Comparison of ENCODE assay signal across 12 cellular contexts in the genomic region with DNA sequence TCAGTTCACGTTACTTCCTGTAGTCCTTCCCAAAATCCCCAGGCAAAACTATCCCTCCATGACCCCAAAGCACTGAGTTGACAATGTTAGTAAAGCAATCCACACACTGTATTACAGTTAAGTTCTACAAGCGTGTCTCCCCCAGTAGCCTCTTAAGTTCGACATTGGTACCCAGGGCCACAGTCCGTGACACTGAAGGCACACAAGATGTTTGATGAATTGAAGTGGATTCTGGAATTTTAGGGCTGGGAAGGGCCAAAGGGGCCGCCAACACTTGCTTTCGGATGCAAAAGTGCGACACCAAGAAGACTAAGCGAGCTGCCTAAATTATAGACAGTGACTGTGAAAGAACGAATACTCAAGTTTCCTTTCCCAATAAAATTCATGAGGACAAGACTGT. TPM values are rescaled to one million over a fixed set of nuclear protein-coding genes. Genes with fewer than 3 reads are reported as not detected.
DNase-seq lines count a peak whose midpoint lies in the region; ATAC-seq and TF ChIP-seq lines count a peak whose summit lies in the region.
"Had no signal": no experiment of that assay in that cellular context is flagged by ENCODE, and none has a peak within 500 bp of the region (broad histone marks: within the 10 kb centered on the region; RNA-seq: fewer than 3 reads in every experiment).

No MANE protein-coding gene starts in this region.

- no peak for DNase-seq in heart right ventricle
- DNase-seq in Right ventricle myocardium inferior (ENCODE audit: missing footprints): no peak
- no peak for DNase-seq in astrocyte of the spinal cord (ENCODE audit: low read depth, low spot score)
- no peak for DNase-seq in left lung
- no peak for DNase-seq in SKM-1 (lab: John Stamatoyannopoulos, UW; ENCODE audit: unreplicated experiment)
- DNase-seq in DMS79 (lab: John Stamatoyannopoulos, UW): no peak
- DNase-seq: activated CD4-positive, alpha-beta T cell treated with anti-CD3 and anti-CD28 coated beads, Interleukin-2, amount 10 ng/mL, durations not matched to agents 7 days and 5 days; CD4-positive, alpha-beta T cell; NCI-H446 treated with DMSO at 0.1 percent for 48 hours had no signal

- H3K9me3 ChIP-seq in heart right ventricle: no peaks in the 10 kb centered on the region
- no peaks in the 10 kb centered on the region for H3K9me3 ChIP-seq in left lung

- in situ Hi-C loops in astrocyte of the spinal cord (cut with HindIII; ENCODE audit: low sequenced_read_pairs): no loop called here

- H3K36me3 ChIP-seq in heart right ventricle (peaks cover 0 to 10% (median 0%) of the 10 kb centered on the region in 9 donors), left lung (no peaks in the 10 kb centered on the region), urinary bladder (ENCODE audit: insufficient read depth) (no peaks in the 10 kb centered on the region)

- no peak for ATAC-seq in heart right ventricle
- no peak for ATAC-seq in Right ventricle myocardium inferior
- ATAC-seq in left lung: no peak
- no peak for ATAC-seq in esophagus mucosa
- ATAC-seq: stimulated activated effector memory CD8-positive, alpha-beta T cell treated with anti-CD3 and anti-CD28 coated beads, Interleukin-12 subunit alpha, Interleukin-12 subunit beta, amount 100 ng/mL, for 72 hours had no signal

- TF ChIP-seq CTCF in heart right ventricle (IDR thresholded peaks at IDR 0.05) (no peak), astrocyte of the spinal cord (IDR thresholded peaks at IDR 0.05; ENCODE audit: low read depth, low read length) (no peak), left lung (IDR thresholded peaks at IDR 0.05) (no peak)

- 62 to 71% methylated on average over 9 of the region's 9 CpGs for WGBS in heart right ventricle, 2 donors
- WGBS in urinary bladder: 63% methylated on average over 9 of the region's 9 CpGs

- H3K27me3 ChIP-seq in heart right ventricle: no peaks in the 10 kb centered on the region
- H3K27me3 ChIP-seq in left lung: no peaks in the 10 kb centered on the region

- intact Hi-C loops in heart right ventricle (cut with DNase I): loop anchor here in 5 of 10 donors (5.0 kb wide), 2 partner anchors 115 to 145 kb away; partner anchors contain the start of gene C16orf87 (in 2 of the 5)
- intact Hi-C loops in Right ventricle myocardium inferior (cut with DNase I): loop anchor here (5.0 to 10.0 kb wide), 2 partner anchors 115 to 207 kb away; no protein-coding TSS in a partner anchor
- intact Hi-C loops in left lung (cut with DNase I): no loop called here

- H3K4me3 ChIP-seq in heart right ventricle (peak overlapping the region in 8 of 10 donors; percentile 70 to 94 (median 84)), astrocyte of the spinal cord (ENCODE audit: low read depth, low read length) (peak overlapping the region; percentile 95), left lung (peak overlapping the region; percentile 86 to 87), urinary bladder (ENCODE audit: low read depth, low read length) (peak overlapping the region; percentile 82)

- H3K27ac ChIP-seq in heart right ventricle (peak overlapping the region in 2 of 10 donors; percentile 69 to 92), left lung (peak overlapping the region in 1 of 2 donors; percentile 94), urinary bladder (ENCODE audit: low read depth) (no peak overlapping the region)

- H3K4me1 ChIP-seq in heart right ventricle: peaks cover 9 to 66% (median 57%) of the 10 kb centered on the region in 9 donors
- peaks cover 16 to 58% of the 10 kb centered on the region in 2 donors for H3K4me1 ChIP-seq in left lung
- peaks cover 3% of the 10 kb centered on the region for H3K4me1 ChIP-seq in urinary bladder (ENCODE audit: insufficient read depth)

RNA-seq across cellular contexts. Expression of gene VPS35, which starts 1.5 kb away (rescaled TPM):
- total RNA-seq in heart right ventricle: 100 to 1,000 TPM in 1 of 10 donors, 10 to 100 TPM in 9; 73.9 to 106 (median 91.3) TPM
- 10 to 100 TPM; 12.7 to 36.7 TPM for polyA plus RNA-seq in heart right ventricle
- total RNA-seq in Right ventricle myocardium inferior: 86.9 TPM
- total RNA-seq in left lung: 100 to 1,000 TPM; 102 to 116 TPM
- total RNA-seq in urinary bladder: 154 TPM
- 44.4 TPM for polyA plus RNA-seq in urinary bladder
- total RNA-seq in esophagus mucosa: 71.8 TPM

RNA-seq across cellular contexts. Expression of gene ORC6, which starts 2.0 kb away (rescaled TPM):
- total RNA-seq in heart right ventricle (1 to 10 TPM in 8 of 10 donors, under 1 TPM in 2; 0.56 to 2.7 (median 1.9) TPM), Right ventricle myocardium inferior (2.5 TPM), left lung (1 to 10 TPM; 7.4 to 7.7 TPM), urinary bladder (10.1 TPM), esophagus mucosa (7.2 TPM)
- polyA plus RNA-seq in heart right ventricle (1 to 10 TPM; 2.5 TPM), urinary bladder (0.77 TPM)
